Comparison of ENCODE assay signal across 14 cellular contexts in the genomic region with DNA sequence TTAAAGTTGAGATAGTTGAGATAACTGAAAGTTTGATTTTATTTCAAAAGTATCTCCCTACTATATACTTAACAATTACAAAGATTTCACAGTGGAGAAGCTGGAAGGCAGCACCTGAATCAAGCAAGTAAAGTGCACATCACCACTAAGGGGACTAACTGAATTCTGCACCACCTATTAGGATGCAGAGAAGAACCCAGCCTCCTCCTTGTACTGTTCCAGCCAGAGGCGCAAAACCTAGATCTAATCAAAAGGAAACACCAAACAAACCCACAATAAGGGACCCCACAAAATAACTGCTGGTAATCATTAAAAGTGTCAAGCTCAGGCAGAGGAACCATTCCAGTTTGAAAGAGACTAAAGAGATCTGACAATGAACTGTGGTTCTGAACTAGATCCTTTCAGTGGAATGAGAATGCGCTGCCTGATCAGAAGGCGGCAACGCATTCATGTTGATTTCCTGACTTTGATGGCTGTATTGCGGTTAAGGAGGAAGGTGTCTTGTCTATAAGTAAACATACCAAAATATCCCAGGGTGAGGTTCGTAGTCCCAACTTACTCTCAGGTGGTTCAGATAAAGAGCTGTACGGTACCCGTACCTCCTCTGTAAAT. TPM values are rescaled to one million over a fixed set of nuclear protein-coding genes. Genes with fewer than 3 reads are reported as not detected.
A peak's percentile ranks its signal among the peaks of the same experiment; 100 is the strongest.
DNase-seq lines count a peak whose midpoint lies in the region; ATAC-seq, FAIRE-seq and TF ChIP-seq lines count a peak whose summit lies in the region.
"Had no signal": no experiment of that assay in that cellular context is flagged by ENCODE, and none has a peak within 500 bp of the region (broad histone marks: within the 10 kb centered on the region; RNA-seq: fewer than 3 reads in every experiment).

No MANE protein-coding gene starts in this region.

- in situ Hi-C loops in GM12878 (cut with MboI), result no loop called here

- H3K4me1 ChIP-seq in GM12878 (ENCODE audit: control insufficient read depth, insufficient read depth, low read length), result peaks cover 9% of the 10 kb centered on the region

- no peak for TF ChIP-seq RAD21 in GM12878 (IDR thresholded peaks at IDR 0.05; ENCODE audit: insufficient read depth, low read depth, low read length)

- no peak overlapping the region for H3K4me2 ChIP-seq in GM12878 (ENCODE audit: control insufficient read depth, insufficient read depth)

- peaks cover 46% of the 10 kb centered on the region for H3K4me1 Mint-ChIP-seq in activated naive CD4-positive, alpha-beta T cell treated with anti-CD3 and anti-CD28 coated beads, Interleukin-2, amount 10 ng/mL, durations not matched to agents 7 days and 5 days
- peaks cover 31% of the 10 kb centered on the region for H3K4me1 Mint-ChIP-seq in T-helper 2 cell treated with Interferon-gamma antibody and Interleukin-4, amounts not matched to agents 5 μg/mL and 100 μg/mL, for 36 hours (ENCODE audit: low read depth)
- peaks cover 56% of the 10 kb centered on the region for H3K4me1 Mint-ChIP-seq in stimulated activated memory B cell treated with anti-CD40 and anti-IgM and Interleukin-4, amounts not matched to agents 10 μg/mL and 1 μg/mL and 100 μg/mL, for 72 hours
- H3K4me1 Mint-ChIP-seq in progenitor cell of endocrine pancreas (ENCODE audit: low read depth), result peaks cover 16% of the 10 kb centered on the region
- peaks cover 24% of the 10 kb centered on the region for H3K4me1 Mint-ChIP-seq in type B pancreatic cell (ENCODE audit: unreplicated experiment)

- intact Hi-C loops in GM12878 (cut with micrococcal nuclease; ENCODE audit: unreplicated experiment), result no loop called here

- H3K9ac ChIP-seq in GM12878 (ENCODE audit: control insufficient read depth, insufficient read depth, low read length), result no peak overlapping the region

- peaks cover 21% of the 10 kb centered on the region for H3K36me3 Mint-ChIP-seq in activated naive CD4-positive, alpha-beta T cell treated with anti-CD3 and anti-CD28 coated beads, Interleukin-2, amount 10 ng/mL, durations not matched to agents 7 days and 5 days
- peaks cover 15% of the 10 kb centered on the region for H3K36me3 Mint-ChIP-seq in T-helper 2 cell treated with Interferon-gamma antibody and Interleukin-4, amounts not matched to agents 5 μg/mL and 100 μg/mL, for 36 hours (ENCODE audit: low read depth)
- H3K36me3 Mint-ChIP-seq in stimulated activated memory B cell treated with anti-CD40 and anti-IgM and Interleukin-4, amounts not matched to agents 10 μg/mL and 1 μg/mL and 100 μg/mL, for 72 hours, result peaks cover 25% of the 10 kb centered on the region
- H3K36me3 Mint-ChIP-seq in progenitor cell of endocrine pancreas (ENCODE audit: insufficient read depth) (peaks cover 7% of the 10 kb centered on the region), type B pancreatic cell (peaks cover 18% of the 10 kb centered on the region)

- no peaks in the 10 kb centered on the region for H3K9me3 Mint-ChIP-seq in activated naive CD4-positive, alpha-beta T cell treated with anti-CD3 and anti-CD28 coated beads, Interleukin-2, amount 10 ng/mL, durations not matched to agents 7 days and 5 days
- H3K9me3 Mint-ChIP-seq in T-helper 2 cell treated with Interferon-gamma antibody and Interleukin-4, amounts not matched to agents 5 μg/mL and 100 μg/mL, for 36 hours, result no peaks in the 10 kb centered on the region
- H3K9me3 Mint-ChIP-seq in stimulated activated memory B cell treated with anti-CD40 and anti-IgM and Interleukin-4, amounts not matched to agents 10 μg/mL and 1 μg/mL and 100 μg/mL, for 72 hours, result no peaks in the 10 kb centered on the region
- peaks cover 3% of the 10 kb centered on the region for H3K9me3 Mint-ChIP-seq in progenitor cell of endocrine pancreas (ENCODE audit: low read depth)
- H3K9me3 Mint-ChIP-seq in type B pancreatic cell, result peaks cover 4% of the 10 kb centered on the region

- H3K27me3 Mint-ChIP-seq in activated naive CD4-positive, alpha-beta T cell treated with anti-CD3 and anti-CD28 coated beads, Interleukin-2, amount 10 ng/mL, durations not matched to agents 7 days and 5 days, result no peaks in the 10 kb centered on the region
- no peaks in the 10 kb centered on the region for H3K27me3 Mint-ChIP-seq in T-helper 2 cell treated with Interferon-gamma antibody and Interleukin-4, amounts not matched to agents 5 μg/mL and 100 μg/mL, for 36 hours (ENCODE audit: low read depth)
- no peaks in the 10 kb centered on the region for H3K27me3 Mint-ChIP-seq in stimulated activated memory B cell treated with anti-CD40 and anti-IgM and Interleukin-4, amounts not matched to agents 10 μg/mL and 1 μg/mL and 100 μg/mL, for 72 hours
- H3K27me3 Mint-ChIP-seq in progenitor cell of endocrine pancreas, result no peaks in the 10 kb centered on the region
- H3K27me3 Mint-ChIP-seq in type B pancreatic cell, result no peaks in the 10 kb centered on the region

- FAIRE-seq in GM12878 (lab: Jason Lieb, UNC), result no peak

- WGBS in GM12878 (ENCODE audit: insufficient coverage, insufficient replicate concordance, low lambda C conversion rate, missing lambda C conversion rate), result 99% methylated on average over 8 of the region's 8 CpGs

- ATAC-seq in GM12878, result no peak
- no peak for ATAC-seq in stimulated activated memory B cell treated with anti-CD40 and anti-IgM and Interleukin-4, amounts not matched to agents 10 μg/mL and 1 μg/mL and 100 μg/mL, for 72 hours
- ATAC-seq: HCT116, sciatic nerve had no signal

- no peaks in the 10 kb centered on the region for H4K20me1 ChIP-seq in GM12878 (ENCODE audit: control insufficient read depth, insufficient read depth)

- SMC1A ChIA-PET in GM12878 (lab: Charles Lee; ENCODE audit: uncharacterized antibody, unreplicated experiment), result interaction anchor here (1.6 to 1.8 kb wide), 2 partner anchors 11 to 16 kb away, joined by 3 to 5 read pairs; no protein-coding TSS in a partner anchor

- POLR2A ChIA-PET in GM12878 (lab: Charles Lee), result interaction anchor here (0.7 kb wide), 1 partner anchor 13 kb away, joined by 3 read pairs; no protein-coding TSS in a partner anchor

- TF ChIP-seq CTCF in GM12878 (IDR thresholded peaks at IDR 0.05 in 2 of 3, conservative IDR thresholded peaks at IDR 0.05 in 1 of 3; ENCODE audit: control insufficient read depth in 2 of 3, extremely low read depth in 1 of 3, insufficient read depth in 1 of 3, low read depth in 3 of 3, low read length in 3 of 3), result no peak
- no peak for TF ChIP-seq CTCF in progenitor cell of endocrine pancreas (IDR thresholded peaks at IDR 0.05; ENCODE audit: unreplicated experiment)
- TF ChIP-seq CTCF in type B pancreatic cell (conservative IDR thresholded peaks at IDR 0.05), result no peak

- H3K27ac ChIP-seq in GM12878 (ENCODE audit: control insufficient read depth, insufficient read depth), result no peak overlapping the region

- CTCF ChIA-PET in activated naive CD4-positive, alpha-beta T cell treated with anti-CD3 and anti-CD28 coated beads, Interleukin-2, amount 10 ng/mL, durations not matched to agents 7 days and 5 days (lab: Charles Lee), result interaction anchor here (1.2 kb wide), 1 partner anchor 15 kb away, joined by 3 read pairs; no protein-coding TSS in a partner anchor
- CTCF ChIA-PET in GM12878 (lab: Yijun Ruan, JAX), result interaction anchor here (0.9 kb wide), 1 partner anchor 11 kb away, joined by 4 read pairs; no protein-coding TSS in a partner anchor

- H3K4me3 Mint-ChIP-seq in activated naive CD4-positive, alpha-beta T cell treated with anti-CD3 and anti-CD28 coated beads, Interleukin-2, amount 10 ng/mL, durations not matched to agents 7 days and 5 days, result peak overlapping the region; percentile 43
- H3K4me3 Mint-ChIP-seq in T-helper 2 cell treated with Interferon-gamma antibody and Interleukin-4, amounts not matched to agents 5 μg/mL and 100 μg/mL, for 36 hours, result peak overlapping the region; percentile 54
- H3K4me3 Mint-ChIP-seq in stimulated activated memory B cell treated with anti-CD40 and anti-IgM and Interleukin-4, amounts not matched to agents 10 μg/mL and 1 μg/mL and 100 μg/mL, for 72 hours, result no peak overlapping the region
- H3K4me3 Mint-ChIP-seq in progenitor cell of endocrine pancreas (ENCODE audit: low read depth), result no peak overlapping the region
- H3K4me3 Mint-ChIP-seq in type B pancreatic cell, result no peak overlapping the region
- H3K4me3 Mint-ChIP-seq: mesothelial cell of epicardium had no signal

- H3K27me3 ChIP-seq in GM12878 (replicated peaks in 1 of 2; ENCODE audit: control insufficient read depth in 2 of 2, insufficient read depth in 2 of 2, low read length in 1 of 2), result no peaks in the 10 kb centered on the region

- H3K9me3 ChIP-seq in GM12878 (replicated peaks; ENCODE audit: control insufficient read depth, insufficient read depth, low read length), result no peaks in the 10 kb centered on the region

- RAD21 ChIA-PET in GM12878 (lab: Charles Lee; ENCODE audit: unreplicated experiment), result interaction anchor here (0.6 kb wide), 1 partner anchor 170 kb away, joined by 3 read pairs; no protein-coding TSS in a partner anchor

- peak overlapping the region; percentile 76 for H3K27ac Mint-ChIP-seq in activated naive CD4-positive, alpha-beta T cell treated with anti-CD3 and anti-CD28 coated beads, Interleukin-2, amount 10 ng/mL, durations not matched to agents 7 days and 5 days
- peak overlapping the region; percentile 67 for H3K27ac Mint-ChIP-seq in T-helper 2 cell treated with Interferon-gamma antibody and Interleukin-4, amounts not matched to agents 5 μg/mL and 100 μg/mL, for 36 hours
- H3K27ac Mint-ChIP-seq in stimulated activated memory B cell treated with anti-CD40 and anti-IgM and Interleukin-4, amounts not matched to agents 10 μg/mL and 1 μg/mL and 100 μg/mL, for 72 hours, result peak overlapping the region; percentile 32
- H3K27ac Mint-ChIP-seq in progenitor cell of endocrine pancreas (no peak overlapping the region), type B pancreatic cell (no peak overlapping the region)
- H3K27ac Mint-ChIP-seq: mesothelial cell of epicardium had no signal

- no peak overlapping the region for H2AFZ ChIP-seq in GM12878 (ENCODE audit: control insufficient read depth, low read depth, low read length)

- H3K4me3 ChIP-seq in GM12878, result no peak overlapping the region

- TSS peak; percentile 16 for BruUV-seq in GM12878 (replicated peaks; lab: Mats Ljungman, UMichigan)

- TF ChIP-seq EP300 in GM12878 (IDR thresholded peaks at IDR 0.05; ENCODE audit: borderline replicate concordance in 1 of 2, control insufficient read depth in 1 of 2, low read depth in 2 of 2, low read length in 2 of 2), result no peak

- TF ChIP-seq POLR2A in GM12878 (IDR thresholded peaks at IDR 0.05; ENCODE audit: low read depth, low read length), result no peak

- DNase-seq in activated naive CD4-positive, alpha-beta T cell treated with anti-CD3 and anti-CD28 coated beads, Interleukin-2, amount 10 ng/mL, durations not matched to agents 7 days and 5 days, result peak; percentile 36
- no peak for DNase-seq in activated naive CD4-positive, alpha-beta T cell (lab: John Stamatoyannopoulos, UW)
- no peak for DNase-seq in T-helper 2 cell treated with Interferon-gamma antibody and Interleukin-4, amounts not matched to agents 5 μg/mL and 100 μg/mL, for 36 hours (ENCODE audit: low spot score)
- no peak for DNase-seq in GM12878 (ENCODE audit: low read depth, low spot score)
- DNase-seq in progenitor cell of endocrine pancreas (ENCODE audit: low spot score, unreplicated experiment), result no peak
- no peak for DNase-seq in type B pancreatic cell (ENCODE audit: extremely low spot score, unreplicated experiment)
- DNase-seq in NK-92 (lab: John Stamatoyannopoulos, UW; ENCODE audit: unreplicated experiment), result no peak
- DNase-seq: activated CD4-positive, CD25-positive, alpha-beta regulatory T cell; NCI-H748 treated with DMSO at 0.1 percent for 48 hours; occipital lobe had no signal

- H3K36me3 ChIP-seq in GM12878 (ENCODE audit: control insufficient read depth in 2 of 2, insufficient read depth in 2 of 2, low read length in 1 of 2), result 0 out of 4 replicates have a peak, but pooled peaks cover 0 to 3% of the 10 kb centered on the region in 2 experiments

- peaks cover 84% of the 10 kb centered on the region for H3K79me2 ChIP-seq in GM12878 (ENCODE audit: control insufficient read depth, insufficient read depth, low read length)

RNA-seq across cellular contexts. Expression of gene HDLBP, which starts 16.8 kb away (rescaled TPM):
- total RNA-seq in GM12878 (2013; cell fraction: nucleolus; rRNA removed), result 398 and 445 TPM in 2 replicates
- 275 and 279 TPM in 2 replicates for total RNA-seq in GM12878 (2014; rRNA removed)
- 233 and 234 TPM in 2 replicates for total RNA-seq in GM12878 (2014; rRNA removed; fragmentation: Illumina TruSeq; extraction: Trizol)
- 344 and 348 TPM in 2 replicates for total RNA-seq in GM12878 (2021)
- polyA plus RNA-seq in GM12878 (2011; ENCODE audit: low read depth), result 172 TPM
- polyA plus RNA-seq in GM12878 (2011; rRNA removed), result 88.3 and 135 TPM in 2 replicates
- 161 and 182 TPM in 2 replicates for polyA plus RNA-seq in GM12878 (2011; cell fraction: cytosol; rRNA removed)
- polyA plus RNA-seq in GM12878 (2011; cell fraction: nucleus; rRNA removed), result 336 and 338 TPM in 2 replicates
- polyA plus RNA-seq in GM12878 (2012), result 264 and 294 TPM in 2 replicates
- 306 and 383 TPM in 2 replicates for polyA plus RNA-seq in GM12878 (2014; fragmentation: Illumina TruSeq; extraction: Trizol)
- polyA plus RNA-seq in GM12878 (2014; fragmentation: Nextera tagmentation; extraction: Ambion mirVana), result 10 to 100 TPM; 19.5 to 56.8 TPM
- polyA plus RNA-seq in GM12878 (2014; rRNA removed), result 166 and 180 TPM in 2 replicates
- 100 to 1,000 TPM; 264 to 273 TPM for polyA plus RNA-seq in GM12878 (2016; fragmentation: Nextera tagmentation; extraction: Ambion mirVana)
- polyA minus RNA-seq in GM12878 (2011; rRNA and poly(A)+ RNA removed), result 236 and 259 TPM in 2 replicates
- polyA minus RNA-seq in GM12878 (2011; cell fraction: cytosol; rRNA and poly(A)+ RNA removed), result 110 and 125 TPM in 2 replicates
- 148 and 204 TPM in 2 replicates for polyA minus RNA-seq in GM12878 (2011; cell fraction: nucleus; rRNA and poly(A)+ RNA removed)
- 388 and 399 TPM in 2 replicates for total RNA-seq in progenitor cell of endocrine pancreas
- total RNA-seq in type B pancreatic cell (ENCODE audit: low replicate concordance), result 466 and 659 TPM in 2 replicates

RNA-seq across cellular contexts. Expression of gene SEPTIN2, which starts 17.1 kb away (rescaled TPM):
- 581 and 595 TPM in 2 replicates for total RNA-seq in GM12878 (2013; cell fraction: nucleolus; rRNA removed)
- total RNA-seq in GM12878 (2014; rRNA removed), result 228 and 270 TPM in 2 replicates
- total RNA-seq in GM12878 (2014; rRNA removed; fragmentation: Illumina TruSeq; extraction: Trizol), result 248 and 251 TPM in 2 replicates
- 222 and 244 TPM in 2 replicates for total RNA-seq in GM12878 (2021)
- polyA plus RNA-seq in GM12878 (2011; ENCODE audit: low read depth), result 164 TPM
- polyA plus RNA-seq in GM12878 (2011; rRNA removed), result 474 and 566 TPM in 2 replicates
- 143 and 155 TPM in 2 replicates for polyA plus RNA-seq in GM12878 (2011; cell fraction: cytosol; rRNA removed)
- polyA plus RNA-seq in GM12878 (2011; cell fraction: nucleus; rRNA removed), result 289 and 340 TPM in 2 replicates
- 194 and 223 TPM in 2 replicates for polyA plus RNA-seq in GM12878 (2012)
- polyA plus RNA-seq in GM12878 (2014; fragmentation: Illumina TruSeq; extraction: Trizol), result 354 and 392 TPM in 2 replicates
- polyA plus RNA-seq in GM12878 (2014; fragmentation: Nextera tagmentation; extraction: Ambion mirVana), result 100 to 1,000 TPM; 169 to 174 TPM
- 232 and 290 TPM in 2 replicates for polyA plus RNA-seq in GM12878 (2014; rRNA removed)
- 100 to 1,000 TPM; 315 to 334 TPM for polyA plus RNA-seq in GM12878 (2016; fragmentation: Nextera tagmentation; extraction: Ambion mirVana)
- 174 and 362 TPM in 2 replicates for polyA minus RNA-seq in GM12878 (2011; rRNA and poly(A)+ RNA removed)
- 88.3 and 99.6 TPM in 2 replicates for polyA minus RNA-seq in GM12878 (2011; cell fraction: cytosol; rRNA and poly(A)+ RNA removed)
- polyA minus RNA-seq in GM12878 (2011; cell fraction: nucleus; rRNA and poly(A)+ RNA removed), result 110 and 165 TPM in 2 replicates
- 445 and 460 TPM in 2 replicates for total RNA-seq in progenitor cell of endocrine pancreas
- total RNA-seq in type B pancreatic cell (ENCODE audit: low replicate concordance), result 333 and 425 TPM in 2 replicates

RNA-seq across cellular contexts. Expression of gene FARP2, which starts 57.4 kb away (rescaled TPM):
- total RNA-seq in GM12878 (2013; cell fraction: nucleolus; rRNA removed), result 108 TPM in 2 replicates
- total RNA-seq in GM12878 (2014; rRNA removed) (36.0 and 45.0 TPM in 2 replicates), GM12878 (2014; rRNA removed; fragmentation: Illumina TruSeq; extraction: Trizol) (32.7 and 36.8 TPM in 2 replicates), GM12878 (2021) (62.6 and 67.5 TPM in 2 replicates), progenitor cell of endocrine pancreas (63.6 and 67.0 TPM in 2 replicates), type B pancreatic cell (ENCODE audit: low replicate concordance) (62.5 and 71.1 TPM in 2 replicates)
- polyA plus RNA-seq in GM12878 (2011; ENCODE audit: low read depth), result 22.3 TPM
- polyA plus RNA-seq in GM12878 (2011; rRNA removed) (47.1 and 51.8 TPM in 2 replicates), GM12878 (2014; fragmentation: Illumina TruSeq; extraction: Trizol) (36.8 and 47.7 TPM in 2 replicates), GM12878 (2014; fragmentation: Nextera tagmentation; extraction: Ambion mirVana) (1 to 10 TPM; 5.5 to 5.6 TPM), GM12878 (2014; rRNA removed) (31.2 and 35.1 TPM in 2 replicates), GM12878 (2016; fragmentation: Nextera tagmentation; extraction: Ambion mirVana) (10 to 100 TPM; 50.6 to 54.4 TPM)
- polyA plus RNA-seq in GM12878 (2011; cell fraction: cytosol; rRNA removed), result 30.7 and 31.1 TPM in 2 replicates
- 37.9 and 44.2 TPM in 2 replicates for polyA plus RNA-seq in GM12878 (2011; cell fraction: nucleus; rRNA removed)
- 15.6 and 22.4 TPM in 2 replicates for polyA plus RNA-seq in GM12878 (2012)
- 61.9 and 69.6 TPM in 2 replicates for polyA minus RNA-seq in GM12878 (2011; rRNA and poly(A)+ RNA removed)
- polyA minus RNA-seq in GM12878 (2011; cell fraction: cytosol; rRNA and poly(A)+ RNA removed), result 24.6 and 24.9 TPM in 2 replicates
- 20.8 and 29.6 TPM in 2 replicates for polyA minus RNA-seq in GM12878 (2011; cell fraction: nucleus; rRNA and poly(A)+ RNA removed)

Comparison
In these comparisons a context has a peak if more than half of its experiments do, and no peak if none do; other contexts are left out.
1. H3K27ac Mint-ChIP-seq: peak in activated naive CD4-positive, alpha-beta T cell treated with anti-CD3 and anti-CD28 coated beads, Interleukin-2, amount 10 ng/mL, durations not matched to agents 7 days and 5 days (single experiment), T-helper 2 cell treated with Interferon-gamma antibody and Interleukin-4, amounts not matched to agents 5 μg/mL and 100 μg/mL, for 36 hours (single experiment) and stimulated activated memory B cell treated with anti-CD40 and anti-IgM and Interleukin-4, amounts not matched to agents 10 μg/mL and 1 μg/mL and 100 μg/mL, for 72 hours (single experiment); none in progenitor cell of endocrine pancreas (single experiment) and type B pancreatic cell (single experiment).
2. H3K4me3 Mint-ChIP-seq: peak in activated naive CD4-positive, alpha-beta T cell treated with anti-CD3 and anti-CD28 coated beads, Interleukin-2, amount 10 ng/mL, durations not matched to agents 7 days and 5 days (single experiment) and T-helper 2 cell treated with Interferon-gamma antibody and Interleukin-4, amounts not matched to agents 5 μg/mL and 100 μg/mL, for 36 hours (single experiment); none in stimulated activated memory B cell treated with anti-CD40 and anti-IgM and Interleukin-4, amounts not matched to agents 10 μg/mL and 1 μg/mL and 100 μg/mL, for 72 hours (single experiment), progenitor cell of endocrine pancreas (single experiment) and type B pancreatic cell (single experiment).